24 cellular contexts compared by ENCODE assay signal in the genomic region with DNA sequence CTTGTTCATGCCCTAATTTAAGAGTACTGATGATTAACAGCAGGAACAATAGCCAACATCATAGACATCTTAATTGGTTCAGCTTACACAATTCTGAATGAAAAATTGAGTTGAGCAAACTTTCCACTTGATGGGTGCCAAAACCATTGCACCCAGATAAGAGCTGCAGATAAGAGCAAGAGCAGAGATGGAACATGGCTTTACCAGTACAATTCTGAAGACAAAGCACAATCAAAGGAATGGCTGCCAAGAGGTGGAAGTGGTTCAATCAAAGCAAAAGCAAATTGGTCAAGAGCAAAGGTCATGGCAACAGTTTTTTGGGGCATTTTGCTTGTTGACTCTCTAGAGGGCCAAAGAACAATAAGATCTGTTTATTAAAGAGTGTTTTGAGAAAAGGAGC.
"Had no signal": no experiment of that assay in that cellular context is flagged by ENCODE, and none has a peak within 500 bp of the region (broad histone marks: within the 10 kb centered on the region; RNA-seq: fewer than 3 reads in every experiment).

No MANE protein-coding gene starts in this region.

- H3K27ac ChIP-seq: cardiac muscle cell, colonic mucosa, epithelial cell of prostate, left lung, lower lobe of right lung, stomach, thyroid gland had no signal

- H3K36me3 Mint-ChIP-seq: naive thymus-derived CD8-positive, alpha-beta T cell; stimulated activated effector memory CD8-positive, alpha-beta T cell treated with anti-CD3 and anti-CD28 coated beads, Interleukin-12 subunit alpha, Interleukin-12 subunit beta, amount 100 ng/mL, for 72 hours had no signal

- ATAC-seq: esophagus mucosa; left lung; lower lobe of right lung; naive thymus-derived CD8-positive, alpha-beta T cell; sciatic nerve; stimulated activated effector memory CD8-positive, alpha-beta T cell treated with anti-CD3 and anti-CD28 coated beads, Interleukin-12 subunit alpha, Interleukin-12 subunit beta, amount 100 ng/mL, for 72 hours had no signal

- H3K27ac Mint-ChIP-seq: dendritic cell treated with granulocyte-macrophage colony-stimulating factor and Interleukin-4, amounts not matched to agents 40 ng/mL and 50 ng/mL, for 4 days; naive thymus-derived CD8-positive, alpha-beta T cell; nephron progenitor cell; stimulated activated effector memory CD8-positive, alpha-beta T cell treated with anti-CD3 and anti-CD28 coated beads, Interleukin-12 subunit alpha, Interleukin-12 subunit beta, amount 100 ng/mL, for 72 hours had no signal

- H3K4me1 ChIP-seq: colonic mucosa, left lung, lower lobe of right lung, thyroid gland had no signal

- H3K27me3 ChIP-seq: cardiac muscle cell, colonic mucosa, stomach, thyroid gland had no signal

- H3K9me3 Mint-ChIP-seq: central memory CD8-positive, alpha-beta T cell; dendritic cell treated with granulocyte-macrophage colony-stimulating factor and Interleukin-4, amounts not matched to agents 40 ng/mL and 50 ng/mL, for 4 days; naive thymus-derived CD8-positive, alpha-beta T cell; nephron progenitor cell; stimulated activated effector memory CD8-positive, alpha-beta T cell treated with anti-CD3 and anti-CD28 coated beads, Interleukin-12 subunit alpha, Interleukin-12 subunit beta, amount 100 ng/mL, for 72 hours had no signal

- DNase-seq: colonic mucosa; effector CD8-positive, alpha-beta T cell; kidney; left lung; lower lobe of right lung; naive thymus-derived CD8-positive, alpha-beta T cell; nephron progenitor cell; nucleus accumbens; posterior cingulate gyrus; retina; stimulated activated CD4-positive, alpha-beta T cell treated with anti-CD3 and anti-CD28 coated beads, Interleukin-2, amount 100 ng/mL, for 24 hours; stimulated activated CD4-positive, alpha-beta T cell treated with anti-CD3 and anti-CD28 coated beads, Interleukin-4, amount 100 ng/mL, for 24 hours; stimulated activated naive CD4-positive, alpha-beta T cell treated with Interleukin-2 at 50 U/mL for 16 hours; stomach; thyroid gland; trophoblast cell had no signal

- H3K4me1 Mint-ChIP-seq: central memory CD8-positive, alpha-beta T cell; nephron progenitor cell had no signal

- H3K9me3 ChIP-seq: colonic mucosa, left lung, lower lobe of right lung, stomach, thyroid gland had no signal

- H3K36me3 ChIP-seq: cardiac muscle cell, colonic mucosa, left lung, lower lobe of right lung, stomach, thyroid gland had no signal

- FAIRE-seq: frontal cortex had no signal

- H3K4me3 ChIP-seq: cardiac muscle cell, colonic mucosa, left lung, lower lobe of right lung, stomach, thyroid gland had no signal

- H3K4me3 Mint-ChIP-seq: central memory CD8-positive, alpha-beta T cell; dendritic cell treated with granulocyte-macrophage colony-stimulating factor and Interleukin-4, amounts not matched to agents 40 ng/mL and 50 ng/mL, for 4 days; naive thymus-derived CD8-positive, alpha-beta T cell; nephron progenitor cell; stimulated activated effector memory CD8-positive, alpha-beta T cell treated with anti-CD3 and anti-CD28 coated beads, Interleukin-12 subunit alpha, Interleukin-12 subunit beta, amount 100 ng/mL, for 72 hours had no signal
